1 cellular context compared by ENCODE assay signal in the genomic region with DNA sequence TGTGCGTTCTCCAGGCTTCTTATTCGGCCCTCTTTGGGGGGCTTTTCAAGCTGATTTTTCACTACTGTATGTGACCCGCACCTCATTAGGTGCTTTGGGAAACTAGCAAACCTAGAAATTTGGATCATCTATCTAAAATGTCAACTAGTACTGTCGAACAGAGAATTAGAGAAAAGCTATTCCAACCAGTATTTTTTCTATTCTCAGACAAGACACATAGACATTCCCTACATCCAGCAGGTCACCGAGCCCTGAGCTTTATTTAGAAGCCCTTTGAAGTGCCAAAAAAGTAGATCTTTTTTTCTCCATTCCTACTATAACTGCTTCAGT.
TF ChIP-seq lines count a peak whose summit lies in the region.

No MANE protein-coding gene starts in this region.

TF ChIP-seq in endothelial cell of umbilical vein, 7 proteins besides CTCF, POLR2A, EP300 and RAD21:
- no peak for TF ChIP-seq GATA2 (IDR thresholded peaks at IDR 0.05; ENCODE audit: insufficient read depth, insufficient read length, low read depth, low read length)
- TF ChIP-seq, protein P1, sequence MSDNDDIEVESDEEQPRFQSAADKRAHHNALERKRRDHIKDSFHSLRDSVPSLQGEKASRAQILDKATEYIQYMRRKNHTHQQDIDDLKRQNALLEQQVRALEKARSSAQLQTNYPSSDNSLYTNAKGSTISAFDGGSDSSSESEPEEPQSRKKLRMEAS (IDR thresholded peaks at IDR 0.05; ENCODE audit: insufficient read depth, insufficient read length) = no peak
- no peak for TF ChIP-seq POLR2AphosphoS5 (IDR thresholded peaks at IDR 0.05; ENCODE audit: insufficient read depth, low read depth, low read length)
- TF ChIP-seq FOS (IDR thresholded peaks at IDR 0.05; ENCODE audit: borderline replicate concordance, insufficient read depth, low read length) = no peak
- TF ChIP-seq EZH2 (IDR thresholded peaks at IDR 0.05; ENCODE audit: borderline replicate concordance, low read depth, low read length, severe bottlenecking) = no peak
- no peak for TF ChIP-seq MYC (IDR thresholded peaks at IDR 0.05; ENCODE audit: low read depth, low read length)
- no peak for TF ChIP-seq JUN (IDR thresholded peaks at IDR 0.05; ENCODE audit: borderline replicate concordance, insufficient read depth, insufficient read length, low read depth)
TF ChIP-seq in endothelial cell of umbilical vein: peak in this region for 0.
